ENCODE assay signal across 1 cellular context in genomic region chr20:33656783-33657703, GRCh38.
TF ChIP-seq lines count a peak whose summit lies in the region.

No MANE protein-coding gene starts in this region.

TF ChIP-seq in K562, 482 proteins besides CTCF, POLR2A, EP300 and RAD21:
- TF ChIP-seq RBFOX2 (IDR thresholded peaks at IDR 0.05; ENCODE audit: low read depth, low read length) (peak; percentile 39), POLR2G (IDR thresholded peaks at IDR 0.05; ENCODE audit: low read depth, low read length) (peak; percentile 39; the same call in 1 of the 2 replicates)
- TF ChIP-seq, protein P1, sequence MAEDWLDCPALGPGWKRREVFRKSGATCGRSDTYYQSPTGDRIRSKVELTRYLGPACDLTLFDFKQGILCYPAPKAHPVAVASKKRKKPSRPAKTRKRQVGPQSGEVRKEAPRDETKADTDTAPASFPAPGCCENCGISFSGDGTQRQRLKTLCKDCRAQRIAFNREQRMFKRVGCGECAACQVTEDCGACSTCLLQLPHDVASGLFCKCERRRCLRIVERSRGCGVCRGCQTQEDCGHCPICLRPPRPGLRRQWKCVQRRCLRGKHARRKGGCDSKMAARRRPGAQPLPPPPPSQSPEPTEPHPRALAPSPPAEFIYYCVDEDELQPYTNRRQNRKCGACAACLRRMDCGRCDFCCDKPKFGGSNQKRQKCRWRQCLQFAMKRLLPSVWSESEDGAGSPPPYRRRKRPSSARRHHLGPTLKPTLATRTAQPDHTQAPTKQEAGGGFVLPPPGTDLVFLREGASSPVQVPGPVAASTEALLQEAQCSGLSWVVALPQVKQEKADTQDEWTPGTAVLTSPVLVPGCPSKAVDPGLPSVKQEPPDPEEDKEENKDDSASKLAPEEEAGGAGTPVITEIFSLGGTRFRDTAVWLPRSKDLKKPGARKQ (CRISPR knock-in tag; IDR thresholded peaks at IDR 0.05): no peak
